Comparison of ENCODE assay signal across 20 cellular contexts in genomic region chr2:199962203-199962602, GRCh38. TPM values are rescaled to one million over a fixed set of nuclear protein-coding genes. Genes with fewer than 3 reads are reported as not detected.
DNase-seq lines count a peak whose midpoint lies in the region; ATAC-seq and TF ChIP-seq lines count a peak whose summit lies in the region.
"Had no signal": no experiment of that assay in that cellular context is flagged by ENCODE, and none has a peak within 500 bp of the region (broad histone marks: within the 10 kb centered on the region; RNA-seq: fewer than 3 reads in every experiment).

No MANE protein-coding gene starts in this region.

- H3K4me3 ChIP-seq in body of pancreas, result no peak overlapping the region
- H3K4me3 ChIP-seq in coronary artery, result no peak overlapping the region
- H3K4me3 ChIP-seq: BLaER1, heart left ventricle, lower lobe of right lung had no signal

- POLR2A ChIA-PET in activated CD4-positive, alpha-beta T cell treated with anti-CD3 and anti-CD28 coated beads for 36 hours (lab: Charles Lee), result no interaction called here

- H3K36me3 ChIP-seq in body of pancreas (replicated peaks in 1 of 2; ENCODE audit: insufficient read depth in 1 of 2, low read depth in 2 of 2), result peaks cover 6 to 14% of the 10 kb centered on the region in 2 donors

- TF ChIP-seq CTCF in body of pancreas (IDR thresholded peaks at IDR 0.05), result no peak
- TF ChIP-seq CTCF in coronary artery (IDR thresholded peaks at IDR 0.05), result no peak

- no peaks in the 10 kb centered on the region for H3K9me3 Mint-ChIP-seq in activated CD4-positive, alpha-beta T cell treated with anti-CD3 and anti-CD28 coated beads for 36 hours (ENCODE audit: low read depth)
- no peaks in the 10 kb centered on the region for H3K9me3 Mint-ChIP-seq in stimulated activated effector memory CD8-positive, alpha-beta T cell treated with anti-CD3 and anti-CD28 coated beads, Interleukin-12 subunit alpha, Interleukin-12 subunit beta, amount 100 ng/mL, for 72 hours
- H3K9me3 Mint-ChIP-seq: endodermal cell, immature natural killer cell, naive B cell had no signal

- H3K4me1 ChIP-seq in body of pancreas, result peaks cover 15% of the 10 kb centered on the region

- H3K27ac ChIP-seq in body of pancreas (no peak overlapping the region), coronary artery (no peak overlapping the region)
- H3K27ac ChIP-seq: 22Rv1, BLaER1, heart left ventricle, lower lobe of right lung had no signal

- no peaks in the 10 kb centered on the region for H3K27me3 Mint-ChIP-seq in activated CD4-positive, alpha-beta T cell treated with anti-CD3 and anti-CD28 coated beads for 36 hours
- H3K27me3 Mint-ChIP-seq: naive B cell had no signal

- H3K4me3 Mint-ChIP-seq in activated CD4-positive, alpha-beta T cell treated with anti-CD3 and anti-CD28 coated beads for 36 hours, result no peak overlapping the region
- H3K4me3 Mint-ChIP-seq in stimulated activated effector memory CD8-positive, alpha-beta T cell treated with anti-CD3 and anti-CD28 coated beads, Interleukin-12 subunit alpha, Interleukin-12 subunit beta, amount 100 ng/mL, for 72 hours, result no peak overlapping the region
- H3K4me3 Mint-ChIP-seq: endodermal cell, immature natural killer cell, naive B cell had no signal

- peaks cover 46% of the 10 kb centered on the region for H3K36me3 Mint-ChIP-seq in activated CD4-positive, alpha-beta T cell treated with anti-CD3 and anti-CD28 coated beads for 36 hours (ENCODE audit: low read depth)
- H3K36me3 Mint-ChIP-seq in stimulated activated effector memory CD8-positive, alpha-beta T cell treated with anti-CD3 and anti-CD28 coated beads, Interleukin-12 subunit alpha, Interleukin-12 subunit beta, amount 100 ng/mL, for 72 hours, result peaks cover 92% of the 10 kb centered on the region

- CTCF ChIA-PET in activated CD4-positive, alpha-beta T cell treated with anti-CD3 and anti-CD28 coated beads for 36 hours (lab: Charles Lee), result interaction anchor here (2.9 kb wide), 1 partner anchor 18 kb away, joined by 6 read pairs; no protein-coding TSS in a partner anchor

- TF ChIP-seq POLR2A in body of pancreas (IDR thresholded peaks at IDR 0.05), result no peak

- H3K4me1 Mint-ChIP-seq in activated CD4-positive, alpha-beta T cell treated with anti-CD3 and anti-CD28 coated beads for 36 hours, result peaks cover 24% of the 10 kb centered on the region
- H3K4me1 Mint-ChIP-seq in stimulated activated effector memory CD8-positive, alpha-beta T cell treated with anti-CD3 and anti-CD28 coated beads, Interleukin-12 subunit alpha, Interleukin-12 subunit beta, amount 100 ng/mL, for 72 hours, result peaks cover 24% of the 10 kb centered on the region
- H3K4me1 Mint-ChIP-seq: endodermal cell had no signal

- WGBS in body of pancreas, 2 donors, result 70 to 86% methylated on average over 2 of the region's 2 CpGs

- no peaks in the 10 kb centered on the region for H3K27me3 ChIP-seq in body of pancreas
- H3K27me3 ChIP-seq: BLaER1, heart left ventricle had no signal

- H3K9me3 ChIP-seq in body of pancreas, result no peaks in the 10 kb centered on the region
- H3K9me3 ChIP-seq: BLaER1, heart left ventricle, lower lobe of right lung had no signal

- DNase-seq in activated CD4-positive, alpha-beta T cell treated with anti-CD3 and anti-CD28 coated beads for 36 hours, result no peak
- DNase-seq in activated CD4-positive, alpha-beta T cell treated with anti-CD3 and anti-CD28 coated beads, Interleukin-2, amount 50 U/mL, for 1 hour, result no peak
- DNase-seq in stimulated activated effector memory CD8-positive, alpha-beta T cell treated with anti-CD3 and anti-CD28 coated beads, Interleukin-12 subunit alpha, Interleukin-12 subunit beta, amount 100 ng/mL, for 72 hours (ENCODE audit: low spot score in 2 of 2), result peak in 1 of 2 donors; percentile 57
- DNase-seq in body of pancreas, result no peak
- DNase-seq in coronary artery (ENCODE audit: low spot score), result no peak
- no peak for DNase-seq in KBM-7
- DNase-seq: endodermal cell; heart left ventricle; immature natural killer cell; lower lobe of right lung; MM.1S; naive B cell; NCI-H1694 treated with DMSO at 0.1 percent for 48 hours; stimulated activated CD4-positive, alpha-beta T cell treated with anti-CD3 and anti-CD28 coated beads, Interleukin-4, amount 100 ng/mL, for 4 hours; stimulated activated CD8-positive, alpha-beta memory T cell treated with anti-CD3 and anti-CD28 coated beads, Interleukin-4, amount 100 ng/mL, for 48 hours; SW 1271 had no signal

- intact Hi-C loops in activated CD4-positive, alpha-beta T cell treated with anti-CD3 and anti-CD28 coated beads for 36 hours (cut with DNase I, micrococcal nuclease), result no loop called here
- intact Hi-C loops in body of pancreas (cut with DNase I), result no loop called here

- peak overlapping the region; percentile 65 for H3K27ac Mint-ChIP-seq in activated CD4-positive, alpha-beta T cell treated with anti-CD3 and anti-CD28 coated beads for 36 hours
- H3K27ac Mint-ChIP-seq in stimulated activated effector memory CD8-positive, alpha-beta T cell treated with anti-CD3 and anti-CD28 coated beads, Interleukin-12 subunit alpha, Interleukin-12 subunit beta, amount 100 ng/mL, for 72 hours, result peak overlapping the region; percentile 48
- H3K27ac Mint-ChIP-seq: endodermal cell had no signal

- ATAC-seq in activated CD4-positive, alpha-beta T cell treated with anti-CD3 and anti-CD28 coated beads for 36 hours, result peak; percentile 73
- peak; percentile 57 for ATAC-seq in GM21825 (IDR thresholded peaks at IDR 0.05; ENCODE audit: unreplicated experiment)
- ATAC-seq in HG03457 (IDR thresholded peaks at IDR 0.05; ENCODE audit: unreplicated experiment), result peak; percentile 46
- peak; percentile 99 for ATAC-seq in stimulated activated effector memory CD8-positive, alpha-beta T cell treated with anti-CD3 and anti-CD28 coated beads, Interleukin-12 subunit alpha, Interleukin-12 subunit beta, amount 100 ng/mL, for 72 hours
- ATAC-seq in body of pancreas, result no peak
- ATAC-seq: heart left ventricle, lower lobe of right lung had no signal

- in situ Hi-C loops in KBM-7 (cut with MboI; ENCODE audit: low pct_unique_long_range_greater_than_20kb, low sequenced_read_pairs), result no loop called here

RNA-seq across cellular contexts. Expression of gene MAIP1, which starts 6.8 kb away (rescaled TPM):
- 10 to 100 TPM; 26.1 to 27.5 TPM for total RNA-seq in activated CD4-positive, alpha-beta T cell treated with anti-CD3 and anti-CD28 coated beads for 36 hours
- 10 to 100 TPM; 11.2 to 11.9 TPM for total RNA-seq in body of pancreas

RNA-seq across cellular contexts. Expression of gene TYW5, which starts 6.9 kb away (rescaled TPM):
- total RNA-seq in activated CD4-positive, alpha-beta T cell treated with anti-CD3 and anti-CD28 coated beads for 36 hours, result 10 to 100 TPM in 1 of 2 experiments, 1 to 10 TPM in 1; 9.6 to 10.1 TPM
- 10 to 100 TPM in 1 of 2 donors, 1 to 10 TPM in 1; 4.3 to 10.1 TPM for total RNA-seq in body of pancreas

RNA-seq across cellular contexts. Expression of gene C2orf69, which starts 51.1 kb away (rescaled TPM):
- total RNA-seq in activated CD4-positive, alpha-beta T cell treated with anti-CD3 and anti-CD28 coated beads for 36 hours, result 10 to 100 TPM; 12.4 to 15.3 TPM
- 10 to 100 TPM in 1 of 2 donors, 1 to 10 TPM in 1; 4.0 to 10.6 TPM for total RNA-seq in body of pancreas
